9 cellular contexts compared by ENCODE assay signal in the genomic region with DNA sequence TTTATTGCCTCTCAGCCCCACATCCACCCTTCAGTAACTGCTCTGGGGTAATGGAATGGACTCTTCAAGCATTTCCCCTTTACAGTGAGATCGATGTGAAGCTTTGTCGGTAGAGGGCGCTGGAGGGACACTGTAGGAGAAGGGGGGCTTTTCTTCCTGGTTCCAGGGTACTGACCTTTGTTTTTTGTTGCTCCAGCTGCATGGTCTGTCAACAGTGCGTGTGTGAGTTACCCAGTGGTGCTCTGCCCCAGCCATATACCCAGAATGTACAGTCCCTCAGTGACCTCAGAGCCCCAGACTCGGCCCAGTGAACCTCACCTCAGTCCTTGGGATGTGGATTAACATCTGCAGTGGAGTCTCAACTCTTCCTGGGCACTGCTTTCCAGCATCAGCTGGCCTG.
A peak's percentile ranks its signal among the peaks of the same experiment; 100 is the strongest.
DNase-seq lines count a peak whose midpoint lies in the region; ATAC-seq, FAIRE-seq and TF ChIP-seq lines count a peak whose summit lies in the region.
"Had no signal": no experiment of that assay in that cellular context is flagged by ENCODE, and none has a peak within 500 bp of the region (broad histone marks: within the 10 kb centered on the region; RNA-seq: fewer than 3 reads in every experiment).

No MANE protein-coding gene starts in this region.

- no peak overlapping the region for H3K4me3 Mint-ChIP-seq in activated CD4-positive, alpha-beta T cell treated with anti-CD3 and anti-CD28 coated beads, Interleukin-2, amount 10 ng/mL, durations not matched to agents 24 days and 14 days
- H3K4me3 Mint-ChIP-seq: memory B cell had no signal

- no peak for TF ChIP-seq POLR2A in GM12892 (IDR thresholded peaks at IDR 0.05; ENCODE audit: low read depth, low read length)

- FAIRE-seq in GM12892 (lab: Jason Lieb, UNC) = no peak

- TF ChIP-seq CTCF in AG10803 (conservative IDR thresholded peaks at IDR 0.05; ENCODE audit: low read length) (peak; percentile 95), GM13977 (IDR thresholded peaks at IDR 0.05; ENCODE audit: extremely low read depth, insufficient read depth, missing control alignments) (peak; percentile 76)

- H3K4me1 Mint-ChIP-seq in activated CD4-positive, alpha-beta T cell treated with anti-CD3 and anti-CD28 coated beads, Interleukin-2, amount 10 ng/mL, durations not matched to agents 24 days and 14 days = no peaks in the 10 kb centered on the region
- H3K4me1 Mint-ChIP-seq: memory B cell had no signal

- intact Hi-C loops in activated CD4-positive, alpha-beta T cell treated with anti-CD3 and anti-CD28 coated beads, Interleukin-2, amount 10 ng/mL, durations not matched to agents 24 days and 14 days (cut with micrococcal nuclease) = loop anchor here (2.0 to 10.0 kb wide), 2 partner anchors 177 to 267 kb away; a partner anchor contains a TSS

- no peaks in the 10 kb centered on the region for H3K9me3 Mint-ChIP-seq in activated CD4-positive, alpha-beta T cell treated with anti-CD3 and anti-CD28 coated beads, Interleukin-2, amount 10 ng/mL, durations not matched to agents 24 days and 14 days
- H3K9me3 Mint-ChIP-seq: memory B cell had no signal

- H3K4me3 ChIP-seq in AG10803 (ENCODE audit: low read length) = no peak overlapping the region

- no peaks in the 10 kb centered on the region for H3K36me3 Mint-ChIP-seq in activated CD4-positive, alpha-beta T cell treated with anti-CD3 and anti-CD28 coated beads, Interleukin-2, amount 10 ng/mL, durations not matched to agents 24 days and 14 days (ENCODE audit: low read depth)
- H3K36me3 Mint-ChIP-seq: memory B cell had no signal

- in situ Hi-C loops in GM13977 (cut with MboI; ENCODE audit: low pct_unique_long_range_greater_than_20kb, low sequenced_read_pairs, unreplicated experiment) = no loop called here

- no peak overlapping the region for H3K27ac Mint-ChIP-seq in activated CD4-positive, alpha-beta T cell treated with anti-CD3 and anti-CD28 coated beads, Interleukin-2, amount 10 ng/mL, durations not matched to agents 24 days and 14 days
- H3K27ac Mint-ChIP-seq: memory B cell had no signal

- ATAC-seq in GM19324 (IDR thresholded peaks at IDR 0.05; ENCODE audit: low FRiP score, unreplicated experiment) = no peak

- peak; percentile 78 for DNase-seq in AG10803 (ENCODE audit: low read depth)
- DNase-seq in GM13977 (ENCODE audit: low spot score) = peak; percentile 55
- DNase-seq in NCI-H146 treated with DMSO at 0.1 percent for 48 hours (lab: John Stamatoyannopoulos, UW; ENCODE audit: unreplicated experiment) = peak; percentile 81
- peak; percentile 73 for DNase-seq in activated CD4-positive, alpha-beta T cell treated with anti-CD3 and anti-CD28 coated beads, Interleukin-2, amount 10 ng/mL, durations not matched to agents 24 days and 14 days
- peak; percentile 75 for DNase-seq in glomerular visceral epithelial cell (ENCODE audit: extremely low spot score)
- peak; percentile 46 for DNase-seq in renal cortical epithelial cell (ENCODE audit: low read depth)
- no peak for DNase-seq in GM12892 (ENCODE audit: insufficient read length)

- H3K27me3 Mint-ChIP-seq in activated CD4-positive, alpha-beta T cell treated with anti-CD3 and anti-CD28 coated beads, Interleukin-2, amount 10 ng/mL, durations not matched to agents 24 days and 14 days = peaks cover 33% of the 10 kb centered on the region
